8 cellular contexts compared by ENCODE assay signal in genomic region chr6:82363368-82364086, GRCh38. TPM values are rescaled to one million over a fixed set of nuclear protein-coding genes. Genes with fewer than 3 reads are reported as not detected.
DNase-seq lines count a peak whose midpoint lies in the region; ATAC-seq and TF ChIP-seq lines count a peak whose summit lies in the region.

TPBG (plus strand) TSS chr6:82363817; CDS start chr6:82364962, 1,145 bp downstream.

- peaks cover 2% of the 10 kb centered on the region for H3K36me3 Mint-ChIP-seq in mesothelial cell of epicardium
- peaks cover 11% of the 10 kb centered on the region for H3K36me3 Mint-ChIP-seq in type B pancreatic cell

- TF ChIP-seq CTCF in epithelial cell of esophagus (IDR thresholded peaks at IDR 0.05; ENCODE audit: insufficient read depth, low read depth, low read length, missing control alignments) (peak; percentile 32), mesothelial cell of epicardium (IDR thresholded peaks at IDR 0.05; ENCODE audit: unreplicated experiment) (no peak), type B pancreatic cell (conservative IDR thresholded peaks at IDR 0.05) (peak; percentile 64)

- H3K27ac Mint-ChIP-seq in mesothelial cell of epicardium, result peak within 1 kb of the TSS; percentile 94
- H3K27ac Mint-ChIP-seq in type B pancreatic cell, result peak within 1 kb of the TSS; percentile 83

- H3K4me3 ChIP-seq in epithelial cell of esophagus (ENCODE audit: low read length), result peak within 1 kb of the TSS; percentile 76

- H3K27me3 Mint-ChIP-seq in mesothelial cell of epicardium (ENCODE audit: low read depth) (peaks cover 19% of the 10 kb centered on the region), type B pancreatic cell (peaks cover 27% of the 10 kb centered on the region)

- ATAC-seq in GM21381 (IDR thresholded peaks at IDR 0.05; ENCODE audit: unreplicated experiment) (peak; percentile 59), GM21367 (IDR thresholded peaks at IDR 0.05; ENCODE audit: unreplicated experiment) (no peak)

- peak within 1 kb of the TSS; percentile 96 for H3K4me3 Mint-ChIP-seq in mesothelial cell of epicardium
- peak within 1 kb of the TSS; percentile 93 for H3K4me3 Mint-ChIP-seq in type B pancreatic cell

- H3K4me1 Mint-ChIP-seq in mesothelial cell of epicardium (peaks cover 48% of the 10 kb centered on the region), type B pancreatic cell (ENCODE audit: unreplicated experiment) (peaks cover 20% of the 10 kb centered on the region)

- peak; percentile 65 for DNase-seq in DMS153 treated with DMSO at 0.1 percent for 48 hours (lab: John Stamatoyannopoulos, UW; ENCODE audit: unreplicated experiment)
- DNase-seq in LHCN-M2 (ENCODE audit: low read depth), result peak; percentile 40
- DNase-seq in activated CD4-positive, alpha-beta T cell treated with anti-CD3 and anti-CD28 coated beads for 48 hours, result peak; percentile 20
- DNase-seq in epithelial cell of esophagus (ENCODE audit: low read depth), result peak; percentile 86
- DNase-seq in mesothelial cell of epicardium (ENCODE audit: low spot score in 2 of 2, unreplicated experiment in 2 of 2), result peak; percentile 49 to 73
- peak; percentile 79 for DNase-seq in type B pancreatic cell (ENCODE audit: extremely low spot score, unreplicated experiment)

- no peaks in the 10 kb centered on the region for H3K9me3 Mint-ChIP-seq in mesothelial cell of epicardium
- no peaks in the 10 kb centered on the region for H3K9me3 Mint-ChIP-seq in type B pancreatic cell

RNA-seq across cellular contexts. Expression of gene TPBG, which starts in this region (rescaled TPM):
- total RNA-seq in LHCN-M2 (2014; rRNA removed) (13.0 and 14.9 TPM in 2 replicates), mesothelial cell of epicardium (35.2 to 38.2 TPM (median 37.5 TPM) in 3 replicates), type B pancreatic cell (ENCODE audit: low replicate concordance) (16.9 and 168 TPM in 2 replicates)
- polyA plus RNA-seq in LHCN-M2 (2012), result 2.0 TPM

Comparison
In these comparisons a context has a peak if more than half of its experiments do, and no peak if none do; other contexts are left out.
1. DNase-seq: peak in every context shown above with its lines; median percentile 86 in epithelial cell of esophagus; 79 in type B pancreatic cell; 65 in DMS153 treated with DMSO at 0.1 percent for 48 hours; 61 in mesothelial cell of epicardium; 40 in LHCN-M2; 20 in activated CD4-positive, alpha-beta T cell treated with anti-CD3 and anti-CD28 coated beads for 48 hours.